1 cellular context compared by ENCODE assay signal in genomic region chr2:139155991-139156390, GRCh38.
TF ChIP-seq lines count a peak whose summit lies in the region.

No MANE protein-coding gene starts in this region.

TF ChIP-seq in H1, 55 proteins besides CTCF, POLR2A, EP300 and RAD21:
- no peak for TF ChIP-seq TAF7 (optimal IDR thresholded peaks at IDR 0.05; ENCODE audit: borderline replicate concordance, low read depth, low read length)
- 0 out of 2 replicates have a peak, but pooled peaks have one; percentile 47 for TF ChIP-seq TEAD4 (IDR thresholded peaks at IDR 0.05; ENCODE audit: low read depth, low read length)
